ENCODE assay signal across 32 cellular contexts in genomic region chr5:157914389-157914788, GRCh38. TPM values are rescaled to one million over a fixed set of nuclear protein-coding genes. Genes with fewer than 3 reads are reported as not detected.
DNase-seq lines count a peak whose midpoint lies in the region; ATAC-seq, FAIRE-seq and TF ChIP-seq lines count a peak whose summit lies in the region.
"Had no signal": no experiment of that assay in that cellular context is flagged by ENCODE, and none has a peak within 500 bp of the region (broad histone marks: within the 10 kb centered on the region; RNA-seq: fewer than 3 reads in every experiment).

No MANE protein-coding gene starts in this region.

- no peaks in the 10 kb centered on the region for H3K79me2 ChIP-seq in HepG2 (ENCODE audit: insufficient read depth, low read length)
- no peaks in the 10 kb centered on the region for H3K79me2 ChIP-seq in parathyroid adenoma

- CTCF ChIA-PET in HepG2 (lab: Yijun Ruan, JAX; ENCODE audit: low intra/inter-chr PET ratio, low total read pairs), result interaction anchor here (0.7 kb wide), 1 partner anchor 13 kb away, joined by 3 read pairs; no protein-coding TSS in a partner anchor

- BruUV-seq in HepG2 (replicated peaks; lab: Mats Ljungman, UMichigan), result no TSS peak

- no peak for TF ChIP-seq EP300 in HepG2 (IDR thresholded peaks at IDR 0.05; ENCODE audit: low read depth in 2 of 2, low read length in 2 of 2)
- no peak for TF ChIP-seq EP300 in HepG2 (CRISPR knock-in tag; IDR thresholded peaks at IDR 0.05; ENCODE audit: borderline replicate concordance)

- DNase-seq in right lobe of liver (no peak), HepG2 (ENCODE audit: low spot score) (no peak), esophagus squamous epithelium (lab: John Stamatoyannopoulos, UW) (no peak), NCI-H524 (lab: John Stamatoyannopoulos, UW) (no peak)
- DNase-seq: activated B cell treated with CpG ODN at 0.5 μM for 24 hours; activated CD8-positive, alpha-beta memory T cell treated with anti-CD3 and anti-CD28 coated beads, Interleukin-2, amount 10 ng/mL, durations not matched to agents 7 days and 5 days; activated naive CD4-positive, alpha-beta T cell; activated T-cell treated with anti-CD3 and anti-CD28 coated beads, Interleukin-2, amount 50 U/mL, for 48 hours; AML-193; body of pancreas; CD4-positive, alpha-beta memory T cell; cerebellar nuclear complex; DMS 273 treated with DMSO at 0.1 percent for 48 hours; glutamatergic neuron; H7; KG1; MM.1S; NCI-H2107; SJCRH30; stimulated activated CD4-positive, alpha-beta T cell treated with anti-CD3 and anti-CD28 coated beads, Interleukin-4, amount 100 ng/mL, for 4 hours; T1000 had no signal

- TF ChIP-seq POLR2A in right lobe of liver (IDR thresholded peaks at IDR 0.05) (no peak), HepG2 (IDR thresholded peaks at IDR 0.05; ENCODE audit: insufficient read depth in 1 of 2, low read depth in 2 of 2, low read length in 2 of 2) (no peak), esophagus squamous epithelium (IDR thresholded peaks at IDR 0.05) (no peak)

- H3K27me3 ChIP-seq in right lobe of liver, result no peaks in the 10 kb centered on the region
- no peaks in the 10 kb centered on the region; a peak in 1 of 5 replicates for H3K27me3 ChIP-seq in HepG2 (ENCODE audit: control insufficient read depth in 1 of 2, insufficient read depth in 2 of 2, low read length in 2 of 2)
- no peaks in the 10 kb centered on the region for H3K27me3 ChIP-seq in esophagus squamous epithelium
- H3K27me3 ChIP-seq in parathyroid adenoma (ENCODE audit: control insufficient read depth, insufficient read depth, low read length), result no peaks in the 10 kb centered on the region
- H3K27me3 ChIP-seq: body of pancreas, SJCRH30 had no signal

- in situ Hi-C loops in HepG2 (cut with HindIII; ENCODE audit: extremely low pct_ligation_motif_present, low pct_unique_long_range_greater_than_20kb), result loop anchor here (10.0 kb wide), 1 partner anchor 90 kb away; no protein-coding TSS in a partner anchor

- H3K4me2 ChIP-seq in HepG2 (ENCODE audit: low read depth, low read length) (no peak overlapping the region), parathyroid adenoma (ENCODE audit: low read length) (no peak overlapping the region)

- no peak for FAIRE-seq in HepG2 (lab: Jason Lieb, UNC)
- FAIRE-seq: A204.1, endothelial cell of umbilical vein, GM12892, keratinocyte had no signal

- TF ChIP-seq RAD21 in HepG2 (CRISPR knock-in tag; IDR thresholded peaks at IDR 0.05), result no peak

- H3K36me3 ChIP-seq in right lobe of liver, result no peaks in the 10 kb centered on the region
- H3K36me3 ChIP-seq in HepG2 (replicated peaks in 1 of 2; ENCODE audit: control insufficient read depth in 1 of 2, insufficient read depth in 2 of 2, low read length in 2 of 2), result no peaks in the 10 kb centered on the region
- no peaks in the 10 kb centered on the region for H3K36me3 ChIP-seq in esophagus squamous epithelium
- no peaks in the 10 kb centered on the region for H3K36me3 ChIP-seq in parathyroid adenoma (ENCODE audit: control insufficient read depth, insufficient read depth, low read length)
- H3K36me3 ChIP-seq: SJCRH30 had no signal

- H3K4me3 ChIP-seq in right lobe of liver, result no peak overlapping the region
- no peak overlapping the region for H3K4me3 ChIP-seq in HepG2 (replicated peaks in 1 of 3; ENCODE audit: insufficient read depth in 1 of 3, low read depth in 2 of 3, low read length in 3 of 3)
- no peak overlapping the region for H3K4me3 ChIP-seq in esophagus squamous epithelium
- H3K4me3 ChIP-seq in parathyroid adenoma (ENCODE audit: low read depth, low read length), result no peak overlapping the region
- H3K4me3 ChIP-seq: body of pancreas, lung, SJCRH30 had no signal

- H3K9ac ChIP-seq in HepG2 (ENCODE audit: insufficient read depth, low read depth, low read length) (no peak overlapping the region), parathyroid adenoma (no peak overlapping the region)

- ATAC-seq in right lobe of liver (peak; percentile 35 to 58 (median 46)), HepG2 (no peak), HG02840 (IDR thresholded peaks at IDR 0.05; ENCODE audit: low FRiP score, unreplicated experiment) (no peak), GM18861 (IDR thresholded peaks at IDR 0.05; ENCODE audit: unreplicated experiment) (no peak), GM21423 (IDR thresholded peaks at IDR 0.05; ENCODE audit: unreplicated experiment) (no peak)
- ATAC-seq: activated CD8-positive, alpha-beta memory T cell treated with anti-CD3 and anti-CD28 coated beads, Interleukin-2, amount 10 ng/mL, durations not matched to agents 7 days and 5 days; body of pancreas; sciatic nerve; stimulated activated memory B cell treated with anti-CD40 and anti-IgM and Interleukin-4, amounts not matched to agents 10 μg/mL and 1 μg/mL and 100 μg/mL, for 72 hours had no signal

- H3K9me3 ChIP-seq in right lobe of liver, result no peaks in the 10 kb centered on the region
- no peaks in the 10 kb centered on the region for H3K9me3 ChIP-seq in HepG2 (ENCODE audit: low read length)
- no peaks in the 10 kb centered on the region for H3K9me3 ChIP-seq in esophagus squamous epithelium
- H3K9me3 ChIP-seq in parathyroid adenoma (ENCODE audit: control insufficient read depth, low read length), result no peaks in the 10 kb centered on the region
- H3K9me3 ChIP-seq: body of pancreas, SJCRH30 had no signal

- H3K4me1 ChIP-seq in right lobe of liver (peaks cover 0 to 28% (median 11%) of the 10 kb centered on the region in 4 donors), HepG2 (ENCODE audit: insufficient read depth, low read length) (peaks cover 14% of the 10 kb centered on the region; the same call in 1 of the 2 replicates), esophagus squamous epithelium (peaks cover 43 to 80% (median 46%) of the 10 kb centered on the region in 3 donors), parathyroid adenoma (peaks cover 44% of the 10 kb centered on the region)
- H3K4me1 ChIP-seq: SJCRH30 had no signal

- intact Hi-C loops in right lobe of liver (cut with DNase I), result no loop called here
- intact Hi-C loops in HepG2 (cut with micrococcal nuclease; ENCODE audit: unreplicated experiment), result no loop called here
- intact Hi-C loops in esophagus squamous epithelium (cut with DNase I), result no loop called here

- POLR2A ChIA-PET in HepG2 (lab: Yijun Ruan, JAX), result no interaction called here

- H3K27ac ChIP-seq in right lobe of liver (no peak overlapping the region), HepG2 (ENCODE audit: extremely low read length, insufficient read depth, low read length) (no peak overlapping the region), esophagus squamous epithelium (peak overlapping the region; percentile 72 to 93 (median 83)), parathyroid adenoma (peak overlapping the region; percentile 75)
- H3K27ac ChIP-seq: SJCRH30 had no signal

- TF ChIP-seq CTCF in right lobe of liver (IDR thresholded peaks at IDR 0.05) (no peak), HepG2 (CRISPR knock-in tag; IDR thresholded peaks at IDR 0.05) (no peak), esophagus squamous epithelium (IDR thresholded peaks at IDR 0.05) (no peak), parathyroid adenoma (IDR thresholded peaks at IDR 0.05) (no peak)

- 36% methylated on average over 3 of the region's 3 CpGs for WGBS in right lobe of liver (ENCODE audit: insufficient coverage, low coverage, low lambda C conversion rate, missing lambda C conversion rate)
- 6% methylated on average over 3 of the region's 3 CpGs for WGBS in HepG2 (ENCODE audit: low lambda C conversion rate)
- 60 to 67% methylated on average over 3 of the region's 3 CpGs for WGBS in esophagus squamous epithelium, 2 donors

- H2AFZ ChIP-seq in HepG2 (ENCODE audit: low read length), result no peak overlapping the region
- H2AFZ ChIP-seq in parathyroid adenoma, result peak overlapping the region; percentile 47

- H4K20me1 ChIP-seq in HepG2 (ENCODE audit: insufficient read depth, low read length), result no peaks in the 10 kb centered on the region

TF ChIP-seq in HepG2, 621 proteins besides CTCF, POLR2A, EP300 and RAD21 (continues in another document):
- TF ChIP-seq ARNT2 (CRISPR knock-in tag; IDR thresholded peaks at IDR 0.05; ENCODE audit: low read depth), result no peak
- no peak for TF ChIP-seq GATAD2A (CRISPR knock-in tag; IDR thresholded peaks at IDR 0.05)
- TF ChIP-seq ERF (CRISPR knock-in tag; IDR thresholded peaks at IDR 0.05), result no peak
- no peak for TF ChIP-seq BCL6 (CRISPR knock-in tag; IDR thresholded peaks at IDR 0.05)
- TF ChIP-seq ZNF180 (CRISPR knock-in tag; IDR thresholded peaks at IDR 0.05; ENCODE audit: borderline replicate concordance, low read depth), result no peak
- no peak for TF ChIP-seq ZNF557 (CRISPR knock-in tag; IDR thresholded peaks at IDR 0.05)

RNA-seq across cellular contexts. Expression of gene CLINT1, which starts 55.4 kb away (rescaled TPM):
- total RNA-seq in right lobe of liver, result 10 to 100 TPM; 49.2 to 62.2 (median 51.8) TPM
- total RNA-seq in HepG2 (2016; rRNA removed; fragmentation: Illumina TruSeq; extraction: Trizol), result 64.0 and 82.9 TPM in 2 replicates
- 7.8 and 9.3 TPM in 2 replicates for total RNA-seq in HepG2 (2016; cell fraction: cytosol; rRNA removed; fragmentation: Illumina TruSeq; extraction: Trizol; ENCODE audit: low read depth)
- 63.2 and 76.8 TPM in 2 replicates for total RNA-seq in HepG2 (2016; cell fraction: insoluble cytoplasmic fraction; rRNA removed; fragmentation: Illumina TruSeq; extraction: Trizol)
- 19.7 and 23.3 TPM in 2 replicates for total RNA-seq in HepG2 (2016; cell fraction: membrane; rRNA removed; fragmentation: Illumina TruSeq; extraction: Trizol)
- total RNA-seq in HepG2 (2016; cell fraction: nucleus; rRNA removed; fragmentation: Illumina TruSeq; extraction: Trizol), result 55.0 and 63.4 TPM in 2 replicates
- polyA plus RNA-seq in HepG2 (2011; rRNA removed), result 104 and 119 TPM in 2 replicates
- 86.7 and 91.6 TPM in 2 replicates for polyA plus RNA-seq in HepG2 (2011; cell fraction: cytosol; rRNA removed)
- 138 and 160 TPM in 2 replicates for polyA plus RNA-seq in HepG2 (2011; cell fraction: nucleus; rRNA removed)
- 44.7 and 46.4 TPM in 2 replicates for polyA plus RNA-seq in HepG2 (2012)
- 2.5 and 3.0 TPM in 2 replicates for polyA plus RNA-seq in HepG2 (2016; cell fraction: cytosol; fragmentation: Illumina TruSeq; extraction: Trizol; ENCODE audit: low read depth)
- 70.7 and 71.6 TPM in 2 replicates for polyA plus RNA-seq in HepG2 (2016; cell fraction: insoluble cytoplasmic fraction; fragmentation: Illumina TruSeq; extraction: Trizol; ENCODE audit: low read depth)
- polyA plus RNA-seq in HepG2 (2016; cell fraction: membrane; fragmentation: Illumina TruSeq; extraction: Trizol; ENCODE audit: low read depth), result 8.3 and 8.8 TPM in 2 replicates
- 88.3 and 90.6 TPM in 2 replicates for polyA plus RNA-seq in HepG2 (2016; cell fraction: nucleus; fragmentation: Illumina TruSeq; extraction: Trizol; ENCODE audit: insufficient read depth, low read depth)
- 263 and 323 TPM in 2 replicates for polyA minus RNA-seq in HepG2 (2011; rRNA and poly(A)+ RNA removed; ENCODE audit: low replicate concordance)
- polyA minus RNA-seq in HepG2 (2011; cell fraction: cytosol; rRNA and poly(A)+ RNA removed), result 52.7 and 54.0 TPM in 2 replicates
- polyA minus RNA-seq in HepG2 (2011; cell fraction: nucleus; rRNA and poly(A)+ RNA removed), result 71.2 and 76.1 TPM in 2 replicates
- 100 to 1,000 TPM; 109 to 165 (median 152) TPM for total RNA-seq in esophagus squamous epithelium

Comparison
In these comparisons a context has a peak if more than half of its experiments do, and no peak if none do; other contexts are left out.
1. ATAC-seq: peak in right lobe of liver (4 of 4); none in HepG2 (single experiment), HG02840 (single experiment), GM18861 (single experiment) and GM21423 (single experiment).
2. H3K27ac ChIP-seq: peak in esophagus squamous epithelium (4 of 4) and parathyroid adenoma (single experiment); none in right lobe of liver (0 of 3) and HepG2 (single experiment).